1 cellular context compared by ENCODE assay signal in genomic region chr5:112703866-112704820, GRCh38.
A peak's percentile ranks its signal among the peaks of the same experiment; 100 is the strongest.
TF ChIP-seq lines count a peak whose summit lies in the region.

No MANE protein-coding gene starts in this region.

TF ChIP-seq in K562, 482 proteins besides CTCF, POLR2A, EP300 and RAD21 (continued from another document):
- TF ChIP-seq ZFP91 (CRISPR knock-in tag; IDR thresholded peaks at IDR 0.05) (peak; percentile 88), MEF2D (tag; conservative IDR thresholded peaks at IDR 0.05; ENCODE audit: low read depth) (0 out of 2 replicates have a peak, but pooled peaks have one; percentile 44), FOSL1 (tag; conservative IDR thresholded peaks at IDR 0.05) (peak; percentile 79), MEF2A (IDR thresholded peaks at IDR 0.05; ENCODE audit: control insufficient read depth, low read depth, low read length) (0 out of 2 replicates have a peak, but pooled peaks have one; percentile 12), CBX2 (IDR thresholded peaks at IDR 0.05; ENCODE audit: insufficient read depth, low read length, poor library complexity, severe bottlenecking) (no peak), SMAD4 (CRISPR knock-in tag; conservative IDR thresholded peaks at IDR 0.05) (peak; percentile 83), ATF7 (IDR thresholded peaks at IDR 0.05) (peak; percentile 45; the same call in 1 of the 2 replicates), TRIM24 (IDR thresholded peaks at IDR 0.05) (peak in 1 of 2 experiments; percentile 60; a peak in 3 of 4 replicates), JUND (IDR thresholded peaks at IDR 0.05; ENCODE audit: borderline replicate concordance, low read depth, low read length) (peak; percentile 51; the same call in 1 of the 2 replicates), JUND (tag; IDR thresholded peaks at IDR 0.05; ENCODE audit: borderline replicate concordance, low read depth, low read length) (peak; percentile 58; the same call in 1 of the 3 replicates), FUS (optimal IDR thresholded peaks at IDR 0.05; ENCODE audit: low read depth, low read length) (no peak), HMGN3 (IDR thresholded peaks at IDR 0.05; ENCODE audit: borderline replicate concordance, extremely low read depth, insufficient read length, low read depth, low read length) (peak; percentile 37), KLF16 (IDR thresholded peaks at IDR 0.05) (peak; percentile 71; the same call in 1 of the 2 replicates), PKNOX1 (IDR thresholded peaks at IDR 0.05) (peak; percentile 72), SP1 (CRISPR knock-in tag; IDR thresholded peaks at IDR 0.05) (peak; percentile 65; the same call in 1 of the 2 replicates), ARID1B (IDR thresholded peaks at IDR 0.05) (peak; percentile 92), LCOR (CRISPR knock-in tag; IDR thresholded peaks at IDR 0.05) (peak; percentile 76; the same call in 1 of the 2 replicates), TCF15 (CRISPR knock-in tag; IDR thresholded peaks at IDR 0.05) (no peak), SMARCE1 (IDR thresholded peaks at IDR 0.05) (peak; percentile 90), EHMT2 (IDR thresholded peaks at IDR 0.05) (peak; percentile 33; the same call in 1 of the 2 replicates), CBFA2T2 (conservative IDR thresholded peaks at IDR 0.05) (peak; percentile 85), ZEB2 (IDR thresholded peaks at IDR 0.05) (0 out of 2 replicates have a peak, but pooled peaks have one; percentile 9), THRB (CRISPR knock-in tag; conservative IDR thresholded peaks at IDR 0.05) (no peak), SMARCA4 (IDR thresholded peaks at IDR 0.05) (peak; percentile 81), NEUROD1 (IDR thresholded peaks at IDR 0.05; ENCODE audit: borderline replicate concordance, low read depth, low read length, partially characterized antibody) (peak; percentile 23), GABPB1 (CRISPR knock-in tag; IDR thresholded peaks at IDR 0.05) (no peak), ID3 (CRISPR knock-in tag; IDR thresholded peaks at IDR 0.05) (no peak), ID3 (tag; IDR thresholded peaks at IDR 0.05) (0 out of 2 replicates have a peak, but pooled peaks have one; percentile 44), NBN (IDR thresholded peaks at IDR 0.05; ENCODE audit: low read depth) (0 out of 2 replicates have a peak, but pooled peaks have one; percentile 44), PML (IDR thresholded peaks at IDR 0.05; ENCODE audit: low read length) (peak; percentile 53; the same call in 1 of the 2 replicates), TBL1XR1 (IDR thresholded peaks at IDR 0.05; ENCODE audit: low read length in 2 of 2) (no peak), CREB1 (IDR thresholded peaks at IDR 0.05) (0 out of 2 replicates have a peak, but pooled peaks have one; percentile 19), CREB1 (CRISPR knock-in tag; IDR thresholded peaks at IDR 0.05) (0 out of 2 replicates have a peak, but pooled peaks have one; percentile 21), HDAC2 (IDR thresholded peaks at IDR 0.05) (peak; percentile 36; the same call in 1 of the 2 replicates), NFE2L1 (tag; IDR thresholded peaks at IDR 0.05; ENCODE audit: borderline replicate concordance, low read depth) (no peak), TFAP4 (CRISPR knock-in tag; IDR thresholded peaks at IDR 0.05; ENCODE audit: borderline replicate concordance) (peak; percentile 77), SMARCC2 (IDR thresholded peaks at IDR 0.05; ENCODE audit: low read depth) (peak; percentile 70), CREM (IDR thresholded peaks at IDR 0.05; ENCODE audit: low read depth) (peak; percentile 44; the same call in 1 of the 2 replicates), ESRRA (IDR thresholded peaks at IDR 0.05; ENCODE audit: borderline replicate concordance, low read depth) (peak; percentile 33; the same call in 1 of the 2 replicates), HDAC1 (IDR thresholded peaks at IDR 0.05) (0 out of 4 replicates have a peak, but pooled peaks of 1 of the 2 experiments have one; percentile 21), NFIC (IDR thresholded peaks at IDR 0.05) (peak; percentile 97), ZNF584 (CRISPR knock-in tag; IDR thresholded peaks at IDR 0.05; ENCODE audit: low read depth) (peak; percentile 80; the same call in 1 of the 2 replicates), KDM1A (IDR thresholded peaks at IDR 0.05) (peak; percentile 32 to 58; a peak in 3 of 4 replicates), MTA2 (IDR thresholded peaks at IDR 0.05; ENCODE audit: low read depth) (peak; percentile 75), FOXA3 (CRISPR knock-in tag; conservative IDR thresholded peaks at IDR 0.05 in 1 of 2, IDR thresholded peaks at IDR 0.05 in 1 of 2) (peak; percentile 98 to 99), NFIX (CRISPR knock-in tag; IDR thresholded peaks at IDR 0.05; ENCODE audit: low read depth) (peak; percentile 45), LEF1 (IDR thresholded peaks at IDR 0.05) (peak; percentile 52; the same call in 1 of the 2 replicates), MEIS2 (IDR thresholded peaks at IDR 0.05; ENCODE audit: partially characterized antibody) (peak; percentile 81)
